14 cellular contexts compared by ENCODE assay signal in the genomic region with DNA sequence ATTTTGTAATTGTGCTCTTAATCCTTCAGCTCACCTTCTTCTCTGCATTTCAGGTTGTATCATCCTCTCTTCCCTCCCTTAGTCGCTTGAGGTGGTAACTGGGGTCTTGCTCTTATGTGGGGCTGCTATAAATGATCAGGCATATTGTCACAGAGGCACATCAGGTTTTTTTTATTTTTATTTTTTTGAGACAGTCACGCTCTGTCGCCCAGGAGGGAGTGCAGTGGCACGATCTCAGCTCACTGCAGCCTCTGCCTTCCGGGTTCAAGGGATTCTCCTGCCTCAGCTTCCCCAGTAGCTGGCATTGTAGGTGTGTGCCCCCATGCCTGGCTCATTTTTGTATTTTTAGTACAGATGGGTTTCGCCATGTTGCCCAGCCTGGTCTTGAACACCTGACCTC.
"Had no signal": no experiment of that assay in that cellular context is flagged by ENCODE, and none has a peak within 500 bp of the region (broad histone marks: within the 10 kb centered on the region; RNA-seq: fewer than 3 reads in every experiment).

No MANE protein-coding gene starts in this region.

- H3K9me3 ChIP-seq: pancreas had no signal

- H2AFZ ChIP-seq: hepatocyte had no signal

- H3K27ac Mint-ChIP-seq: activated T-helper 1 cell treated with anti-CD3 and anti-CD28 coated beads, Interleukin-12 subunit alpha, Interleukin-12 subunit beta, Interleukin-2, Interleukin-4 antibody, amounts not matched to agents 30 ng/mL and 10 ng/mL and 1 ng/mL, durations not matched to agents 14 hours and 24 hours and 36 hours had no signal

- FAIRE-seq: colon, pancreas, urothelium cell line had no signal

- H3K4me3 Mint-ChIP-seq: activated T-helper 1 cell treated with anti-CD3 and anti-CD28 coated beads, Interleukin-12 subunit alpha, Interleukin-12 subunit beta, Interleukin-2, Interleukin-4 antibody, amounts not matched to agents 30 ng/mL and 10 ng/mL and 1 ng/mL, durations not matched to agents 14 hours and 24 hours and 36 hours had no signal

- H3K9me3 Mint-ChIP-seq: activated T-helper 1 cell treated with anti-CD3 and anti-CD28 coated beads, Interleukin-12 subunit alpha, Interleukin-12 subunit beta, Interleukin-2, Interleukin-4 antibody, amounts not matched to agents 30 ng/mL and 10 ng/mL and 1 ng/mL, durations not matched to agents 14 hours and 24 hours and 36 hours had no signal

- ATAC-seq: activated CD4-positive, CD25-positive, alpha-beta regulatory T cell treated with anti-CD3 and anti-CD28 coated beads, Interleukin-2, amount 50 U/mL, for 24 hours; esophagus mucosa; pancreas had no signal

- H3K4me2 ChIP-seq: hepatocyte had no signal

- H3K4me3 ChIP-seq: hepatocyte, lung, pancreas had no signal

- H3K27ac ChIP-seq: hepatocyte, pancreas had no signal

- H3K27me3 ChIP-seq: hepatocyte, pancreas had no signal

- DNase-seq: activated CD4-positive, alpha-beta T cell treated with anti-CD3 and anti-CD28 coated beads, Interleukin-2, amount 50 U/mL, for 4 hours; amniotic stem cell; islet precursor cell; midbrain; pancreas; stimulated activated CD4-positive, alpha-beta T cell treated with anti-CD3 and anti-CD28 coated beads, Interleukin-1b, Interleukin-23, amount 100 ng/mL, for 48 hours; T-helper 9 cell had no signal
